7 cellular contexts compared by ENCODE assay signal in the genomic region with DNA sequence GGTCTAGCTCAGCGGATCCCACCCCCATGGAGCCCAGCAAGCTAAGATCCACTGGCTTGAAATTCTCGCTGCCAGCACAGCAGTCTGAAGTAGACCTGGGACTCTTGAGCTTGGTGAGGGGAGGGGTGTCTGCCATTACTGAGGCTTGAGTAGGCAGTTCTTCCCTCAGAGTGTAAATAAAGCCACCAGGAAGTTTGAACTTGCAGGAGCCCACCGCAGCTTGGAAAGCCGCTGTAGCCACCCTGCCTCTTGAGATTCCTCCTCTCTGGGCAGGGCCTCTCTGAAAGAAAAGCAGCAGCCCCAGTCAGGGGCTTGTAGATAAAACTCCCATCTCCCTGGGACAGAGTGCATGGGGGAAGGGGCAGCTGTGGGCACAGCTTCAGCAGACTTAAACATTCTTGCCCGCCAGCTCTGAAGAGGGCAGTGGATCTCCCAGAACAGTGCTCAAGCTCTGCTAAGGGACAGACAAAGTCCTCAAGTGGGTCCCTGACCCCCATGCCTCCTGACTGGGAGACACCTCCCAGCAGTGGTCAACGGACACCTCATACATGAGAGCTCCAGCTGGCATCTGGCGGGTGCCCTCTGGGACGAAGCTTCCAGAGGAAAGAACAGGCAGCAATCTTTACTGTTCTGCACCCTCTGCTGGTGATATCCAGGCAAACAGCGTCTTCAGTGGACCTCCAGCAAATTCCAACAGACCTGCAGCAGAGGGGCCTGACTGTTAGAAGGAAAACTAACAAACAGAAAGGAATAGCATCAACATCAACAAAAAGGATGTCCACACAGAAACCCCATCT. TPM values are rescaled to one million over a fixed set of nuclear protein-coding genes. Genes with fewer than 3 reads are reported as not detected.
A peak's percentile ranks its signal among the peaks of the same experiment; 100 is the strongest.
DNase-seq lines count a peak whose midpoint lies in the region; TF ChIP-seq lines count a peak whose summit lies in the region.
"Not testable (repeated sequence)": the region's sequence is repeated elsewhere in the genome, so short reads cannot be mapped to it uniquely, and the experiment has no call there.

No MANE protein-coding gene starts in this region.

- H4K20me1 ChIP-seq in SK-N-SH (ENCODE audit: insufficient read depth), result not testable (repeated sequence)

- not testable (repeated sequence) for H3K4me2 ChIP-seq in SK-N-SH

- not testable (repeated sequence) for H3K9me2 ChIP-seq in SK-N-SH

- H3K36me3 Mint-ChIP-seq in osteocyte (ENCODE audit: unreplicated experiment), result not testable (repeated sequence)

- CTCF ChIA-PET in SK-N-SH (lab: Yijun Ruan, JAX), result not testable (repeated sequence)

- H3F3A ChIP-seq in SK-N-SH (replicated peaks; ENCODE audit: insufficient read depth), result not testable (repeated sequence)

- not testable (repeated sequence) for H2AFZ ChIP-seq in SK-N-SH (ENCODE audit: low read depth)

- DNase-seq in EL (peak; percentile 14), M059J (ENCODE audit: low read depth) (peak; percentile 15), choroid plexus epithelial cell (ENCODE audit: low read depth) (peak; percentile 33), fibroblast of pulmonary artery (ENCODE audit: low read depth) (peak; percentile 17), left kidney (ENCODE audit: low read depth, low spot score) (peak; percentile 7)
- not testable (repeated sequence) for DNase-seq in SK-N-SH; osteocyte (ENCODE audit: extremely low spot score, unreplicated experiment)

- TF ChIP-seq EP300 in SK-N-SH (IDR thresholded peaks at IDR 0.05; ENCODE audit: borderline replicate concordance in 1 of 2, low read depth in 1 of 2, low read length in 1 of 2), result not testable (repeated sequence)

- not testable (repeated sequence) for H3K27me3 ChIP-seq in SK-N-SH (ENCODE audit: insufficient read depth)

- TF ChIP-seq CTCF in SK-N-SH (IDR thresholded peaks at IDR 0.05), result peak; percentile 47
- peak; percentile 47 for TF ChIP-seq CTCF in choroid plexus epithelial cell (conservative IDR thresholded peaks at IDR 0.05; ENCODE audit: low read depth, low read length)
- peak; percentile 25 for TF ChIP-seq CTCF in fibroblast of pulmonary artery (IDR thresholded peaks at IDR 0.05; ENCODE audit: low read length, missing control alignments)
- peak; percentile 18 for TF ChIP-seq CTCF in osteocyte (IDR thresholded peaks at IDR 0.05)

- not testable (repeated sequence) for H3K4me1 Mint-ChIP-seq in osteocyte (ENCODE audit: unreplicated experiment)

- H3K4me3 Mint-ChIP-seq in osteocyte (ENCODE audit: unreplicated experiment), result not testable (repeated sequence)

- H3K9ac ChIP-seq in SK-N-SH, result not testable (repeated sequence)

- not testable (repeated sequence) for H3K4me1 ChIP-seq in SK-N-SH (ENCODE audit: control insufficient read depth in 1 of 2, insufficient read depth in 2 of 2, low read depth in 1 of 2, low read length in 1 of 2)

- WGBS in SK-N-SH (ENCODE audit: low lambda C conversion rate), result 27% methylated on average over 7 of the region's 9 CpGs

- peak; percentile 11; the same call in 1 of the 2 replicates for TF ChIP-seq RAD21 in SK-N-SH (IDR thresholded peaks at IDR 0.05; ENCODE audit: low read length)

- H3K27me3 Mint-ChIP-seq in osteocyte (ENCODE audit: unreplicated experiment), result peaks cover 17% of the 10 kb centered on the region

- POLR2A ChIA-PET in SK-N-SH (lab: Yijun Ruan, JAX), result not testable (repeated sequence)

- not testable (repeated sequence) for H3K9me3 Mint-ChIP-seq in osteocyte (ENCODE audit: unreplicated experiment)

- H3K79me2 ChIP-seq in SK-N-SH (ENCODE audit: insufficient read depth), result not testable (repeated sequence)

- not testable (repeated sequence) for H3K36me3 ChIP-seq in SK-N-SH (replicated peaks in 1 of 2; ENCODE audit: control insufficient read depth in 1 of 2, insufficient read depth in 2 of 2, low read length in 1 of 2)

- H3K4me3 ChIP-seq in SK-N-SH (ENCODE audit: low read depth in 2 of 2, low read length in 1 of 2); choroid plexus epithelial cell (ENCODE audit: low read depth, low read length); fibroblast of pulmonary artery (replicated peaks; ENCODE audit: low read depth, low read length): not testable (repeated sequence)

- H3K9me3 ChIP-seq in SK-N-SH, result not testable (repeated sequence)

- H3K27ac Mint-ChIP-seq in osteocyte (ENCODE audit: unreplicated experiment), result not testable (repeated sequence)

- H3K27ac ChIP-seq in SK-N-SH (ENCODE audit: low read depth in 2 of 2, low read length in 1 of 2), result not testable (repeated sequence)

RNA-seq across cellular contexts. Expression of a gene that starts 45.9 kb away (rescaled TPM):
- 9.9 and 10.2 TPM in 2 replicates for total RNA-seq in M059J (2014; rRNA removed; shearing (Covaris generic))
- polyA plus RNA-seq in SK-N-SH (2012; rRNA removed), result 1.6 and 2.0 TPM in 2 replicates
- 1.8 and 2.4 TPM in 2 replicates for polyA plus RNA-seq in SK-N-SH (2012; cell fraction: cytosol; rRNA removed)
- 1.2 and 2.3 TPM in 2 replicates for polyA plus RNA-seq in SK-N-SH (2012; cell fraction: nucleus; rRNA removed)
- total RNA-seq in osteocyte, result 4.0 and 4.1 TPM in 2 replicates
